Comparison of ENCODE assay signal across 8 cellular contexts in genomic region chr9:111662851-111663823, GRCh38. TPM values are rescaled to one million over a fixed set of nuclear protein-coding genes. Genes with fewer than 3 reads are reported as not detected.
DNase-seq lines count a peak whose midpoint lies in the region; ATAC-seq, FAIRE-seq and TF ChIP-seq lines count a peak whose summit lies in the region.

No MANE protein-coding gene starts in this region.

- peaks cover 0 to 25% of the 10 kb centered on the region in 2 experiments for H3K36me3 ChIP-seq in SK-N-SH (replicated peaks in 1 of 2; ENCODE audit: control insufficient read depth in 1 of 2, insufficient read depth in 2 of 2, low read length in 1 of 2)
- H3K36me3 ChIP-seq in hepatocyte (replicated peaks; ENCODE audit: insufficient read depth, low read depth) = no peaks in the 10 kb centered on the region

- peak overlapping the region; percentile 80 to 89 for H3K4me3 ChIP-seq in SK-N-SH (ENCODE audit: low read depth in 2 of 2, low read length in 1 of 2)
- peak overlapping the region; percentile 89 for H3K4me3 ChIP-seq in hepatocyte

- no peak for FAIRE-seq in GM19239 (lab: Jason Lieb, UNC)

- CTCF ChIA-PET in SK-N-SH (lab: Yijun Ruan, JAX) = interaction anchor here (1.5 kb wide), 1 partner anchor 65 kb away, joined by 4 read pairs; no protein-coding TSS in a partner anchor

- H3K4me1 Mint-ChIP-seq in activated T-helper 1 cell treated with anti-CD3 and anti-CD28 coated beads, Interleukin-12 subunit alpha, Interleukin-12 subunit beta, Interleukin-2, Interleukin-4 antibody, amounts not matched to agents 30 ng/mL and 10 ng/mL and 1 ng/mL, durations not matched to agents 14 hours and 24 hours and 36 hours (ENCODE audit: low read depth) = peaks cover 34% of the 10 kb centered on the region
- peaks cover 26% of the 10 kb centered on the region for H3K4me1 Mint-ChIP-seq in stimulated activated effector memory CD8-positive, alpha-beta T cell treated with anti-CD3 and anti-CD28 coated beads, Interleukin-12 subunit alpha, Interleukin-12 subunit beta, amount 100 ng/mL, for 72 hours

- H3F3A ChIP-seq in SK-N-SH (replicated peaks; ENCODE audit: insufficient read depth) = peaks cover 4% of the 10 kb centered on the region

- 77% methylated on average over 10 of the region's 10 CpGs for WGBS in SK-N-SH (ENCODE audit: low lambda C conversion rate)
- 55% methylated on average over 10 of the region's 10 CpGs for WGBS in hepatocyte (ENCODE audit: low lambda C conversion rate, missing lambda C conversion rate)

- H3K9ac ChIP-seq in SK-N-SH = peak overlapping the region; percentile 57; the same call in 1 of the 2 replicates

- peak overlapping the region; percentile 83 for H3K27ac Mint-ChIP-seq in activated T-helper 1 cell treated with anti-CD3 and anti-CD28 coated beads, Interleukin-12 subunit alpha, Interleukin-12 subunit beta, Interleukin-2, Interleukin-4 antibody, amounts not matched to agents 30 ng/mL and 10 ng/mL and 1 ng/mL, durations not matched to agents 14 hours and 24 hours and 36 hours
- peak overlapping the region; percentile 89 for H3K27ac Mint-ChIP-seq in stimulated activated effector memory CD8-positive, alpha-beta T cell treated with anti-CD3 and anti-CD28 coated beads, Interleukin-12 subunit alpha, Interleukin-12 subunit beta, amount 100 ng/mL, for 72 hours

- H4K20me1 ChIP-seq in SK-N-SH (ENCODE audit: insufficient read depth) (peaks cover 21% of the 10 kb centered on the region; the same call in 1 of the 2 replicates), hepatocyte (ENCODE audit: insufficient read depth, poor library complexity, severe bottlenecking) (peaks cover 14% of the 10 kb centered on the region)

- TF ChIP-seq CTCF in SK-N-SH (IDR thresholded peaks at IDR 0.05) (no peak), hepatocyte (IDR thresholded peaks at IDR 0.05; ENCODE audit: poor library complexity) (no peak)

- H3K4me3 Mint-ChIP-seq in activated T-helper 1 cell treated with anti-CD3 and anti-CD28 coated beads, Interleukin-12 subunit alpha, Interleukin-12 subunit beta, Interleukin-2, Interleukin-4 antibody, amounts not matched to agents 30 ng/mL and 10 ng/mL and 1 ng/mL, durations not matched to agents 14 hours and 24 hours and 36 hours = peak overlapping the region; percentile 89
- peak overlapping the region; percentile 92 for H3K4me3 Mint-ChIP-seq in stimulated activated effector memory CD8-positive, alpha-beta T cell treated with anti-CD3 and anti-CD28 coated beads, Interleukin-12 subunit alpha, Interleukin-12 subunit beta, amount 100 ng/mL, for 72 hours

- no peak for DNase-seq in SK-N-SH
- DNase-seq in activated T-helper 1 cell treated with anti-CD3 and anti-CD28 coated beads, Interleukin-12 subunit alpha, Interleukin-12 subunit beta, Interleukin-2, Interleukin-4 antibody, amounts not matched to agents 30 ng/mL and 10 ng/mL and 1 ng/mL, durations not matched to agents 14 hours and 24 hours and 36 hours (ENCODE audit: low spot score) = no peak
- peak; percentile 37 for DNase-seq in hepatocyte (ENCODE audit: low spot score)
- DNase-seq in stimulated activated effector memory CD8-positive, alpha-beta T cell treated with anti-CD3 and anti-CD28 coated beads, Interleukin-12 subunit alpha, Interleukin-12 subunit beta, amount 100 ng/mL, for 72 hours (ENCODE audit: low spot score in 2 of 2) = no peak
- DNase-seq in GM19239 (ENCODE audit: insufficient read length, low spot score) = no peak

- no peaks in the 10 kb centered on the region for H3K9me3 Mint-ChIP-seq in activated T-helper 1 cell treated with anti-CD3 and anti-CD28 coated beads, Interleukin-12 subunit alpha, Interleukin-12 subunit beta, Interleukin-2, Interleukin-4 antibody, amounts not matched to agents 30 ng/mL and 10 ng/mL and 1 ng/mL, durations not matched to agents 14 hours and 24 hours and 36 hours
- H3K9me3 Mint-ChIP-seq in stimulated activated effector memory CD8-positive, alpha-beta T cell treated with anti-CD3 and anti-CD28 coated beads, Interleukin-12 subunit alpha, Interleukin-12 subunit beta, amount 100 ng/mL, for 72 hours = no peaks in the 10 kb centered on the region

- H3K79me2 ChIP-seq in SK-N-SH (ENCODE audit: insufficient read depth) (peaks cover 58% of the 10 kb centered on the region), hepatocyte (peaks cover 40% of the 10 kb centered on the region)

- H2AFZ ChIP-seq in SK-N-SH (ENCODE audit: low read depth) (no peak overlapping the region), hepatocyte (no peak overlapping the region)

- H3K27ac ChIP-seq in SK-N-SH (ENCODE audit: low read depth in 2 of 2, low read length in 1 of 2) = peak overlapping the region in 1 of 2 experiments; percentile 23; a peak in 1 of 4 replicates
- peak overlapping the region; percentile 87 for H3K27ac ChIP-seq in hepatocyte

- POLR2A ChIA-PET in SK-N-SH (lab: Yijun Ruan, JAX) = interaction anchor here (0.6 kb wide), 1 partner anchor 83 kb away, joined by 3 read pairs; no protein-coding TSS in a partner anchor

- H3K4me2 ChIP-seq in SK-N-SH = peak overlapping the region; percentile 86
- peak overlapping the region; percentile 98 for H3K4me2 ChIP-seq in hepatocyte

- no peak for ATAC-seq in SK-N-SH treated with all-trans-retinoic acid at 6 μM for 48 hours
- ATAC-seq in stimulated activated effector memory CD8-positive, alpha-beta T cell treated with anti-CD3 and anti-CD28 coated beads, Interleukin-12 subunit alpha, Interleukin-12 subunit beta, amount 100 ng/mL, for 72 hours = no peak
- no peak for ATAC-seq in GM21367 (IDR thresholded peaks at IDR 0.05; ENCODE audit: unreplicated experiment)
- no peak for ATAC-seq in HG03520 (IDR thresholded peaks at IDR 0.05; ENCODE audit: unreplicated experiment)

- TF ChIP-seq RAD21 in SK-N-SH (IDR thresholded peaks at IDR 0.05; ENCODE audit: low read length) = no peak

- intact Hi-C loops in activated T-helper 1 cell treated with anti-CD3 and anti-CD28 coated beads, Interleukin-12 subunit alpha, Interleukin-12 subunit beta, Interleukin-2, Interleukin-4 antibody, amounts not matched to agents 30 ng/mL and 10 ng/mL and 1 ng/mL, durations not matched to agents 14 hours and 24 hours and 36 hours (cut with micrococcal nuclease) = loop anchor here (1.0 to 10.0 kb wide), 6 partner anchors 65 to 716 kb away; partner anchors contain the start of genes SUSD1 and UGCG

- no peaks in the 10 kb centered on the region for H3K27me3 Mint-ChIP-seq in activated T-helper 1 cell treated with anti-CD3 and anti-CD28 coated beads, Interleukin-12 subunit alpha, Interleukin-12 subunit beta, Interleukin-2, Interleukin-4 antibody, amounts not matched to agents 30 ng/mL and 10 ng/mL and 1 ng/mL, durations not matched to agents 14 hours and 24 hours and 36 hours (ENCODE audit: insufficient read depth)

- H3K9me2 ChIP-seq in SK-N-SH (no peaks in the 10 kb centered on the region), hepatocyte (replicated peaks; ENCODE audit: insufficient read depth) (no peaks in the 10 kb centered on the region)

- H3K4me1 ChIP-seq in SK-N-SH (ENCODE audit: control insufficient read depth in 1 of 2, insufficient read depth in 2 of 2, low read depth in 1 of 2, low read length in 1 of 2) (peaks cover 0 to 12% of the 10 kb centered on the region in 2 experiments; a peak in 2 of 4 replicates), hepatocyte (ENCODE audit: insufficient read depth) (peaks cover 16% of the 10 kb centered on the region)

- peaks cover 16% of the 10 kb centered on the region for H3K36me3 Mint-ChIP-seq in activated T-helper 1 cell treated with anti-CD3 and anti-CD28 coated beads, Interleukin-12 subunit alpha, Interleukin-12 subunit beta, Interleukin-2, Interleukin-4 antibody, amounts not matched to agents 30 ng/mL and 10 ng/mL and 1 ng/mL, durations not matched to agents 14 hours and 24 hours and 36 hours (ENCODE audit: low read depth)
- peaks cover 40% of the 10 kb centered on the region for H3K36me3 Mint-ChIP-seq in stimulated activated effector memory CD8-positive, alpha-beta T cell treated with anti-CD3 and anti-CD28 coated beads, Interleukin-12 subunit alpha, Interleukin-12 subunit beta, amount 100 ng/mL, for 72 hours

- H3K9me3 ChIP-seq in SK-N-SH = no peaks in the 10 kb centered on the region
- H3K9me3 ChIP-seq in hepatocyte (ENCODE audit: low read depth) = no peaks in the 10 kb centered on the region

- TF ChIP-seq EP300 in SK-N-SH (IDR thresholded peaks at IDR 0.05; ENCODE audit: borderline replicate concordance in 1 of 2, low read depth in 1 of 2, low read length in 1 of 2) = no peak

- no peaks in the 10 kb centered on the region for H3K27me3 ChIP-seq in SK-N-SH (ENCODE audit: insufficient read depth)
- H3K27me3 ChIP-seq in hepatocyte = no peaks in the 10 kb centered on the region

TF ChIP-seq in SK-N-SH, 30 proteins besides CTCF, POLR2A, EP300 and RAD21 (continues in another document):
- TF ChIP-seq MEF2A (IDR thresholded peaks at IDR 0.05; ENCODE audit: borderline replicate concordance, low read depth) (no peak), RFX5 (IDR thresholded peaks at IDR 0.05; ENCODE audit: low read length) (no peak), RCOR1 (IDR thresholded peaks at IDR 0.05; ENCODE audit: low read length) (no peak)

TF ChIP-seq in SK-N-SH treated with all-trans-retinoic acid at 6 μM for 48 hours, 23 proteins besides CTCF, POLR2A, EP300 and RAD21 (continues in another document):
- TF ChIP-seq CSDC2 (CRISPR knock-in tag; IDR thresholded peaks at IDR 0.05) (no peak), ZNF70 (CRISPR knock-in tag; IDR thresholded peaks at IDR 0.05) (no peak), PPARA (CRISPR knock-in tag; IDR thresholded peaks at IDR 0.05; ENCODE audit: borderline replicate concordance) (no peak), SNAI2 (CRISPR knock-in tag; IDR thresholded peaks at IDR 0.05) (no peak), ESRRG (CRISPR knock-in tag; IDR thresholded peaks at IDR 0.05) (no peak), TOX (CRISPR knock-in tag; IDR thresholded peaks at IDR 0.05; ENCODE audit: borderline replicate concordance) (no peak), ZNF565 (CRISPR knock-in tag; conservative IDR thresholded peaks at IDR 0.05; ENCODE audit: low read depth) (no peak)

RNA-seq across cellular contexts. Expression of gene GNG10, which starts 1.7 kb away (rescaled TPM):
- polyA plus RNA-seq in SK-N-SH (2012; rRNA removed) (57.7 and 69.3 TPM in 2 replicates), hepatocyte (51.6 and 57.1 TPM in 2 replicates)
- polyA plus RNA-seq in SK-N-SH (2012; cell fraction: cytosol; rRNA removed) = 88.8 and 113 TPM in 2 replicates
- 14.8 and 14.9 TPM in 2 replicates for polyA plus RNA-seq in SK-N-SH (2012; cell fraction: nucleus; rRNA removed)
- total RNA-seq in activated T-helper 1 cell treated with anti-CD3 and anti-CD28 coated beads, Interleukin-12 subunit alpha, Interleukin-12 subunit beta, Interleukin-2, Interleukin-4 antibody, amounts not matched to agents 30 ng/mL and 10 ng/mL and 1 ng/mL, durations not matched to agents 14 hours and 24 hours and 36 hours = 30.7 and 35.4 TPM in 2 replicates
- 72.6 and 101 TPM in 2 replicates for total RNA-seq in hepatocyte

RNA-seq across cellular contexts. Expression of gene DNAJC25, which starts 32.0 kb away (rescaled TPM):
- polyA plus RNA-seq in SK-N-SH (2012; rRNA removed) (3.3 and 4.4 TPM in 2 replicates), hepatocyte (14.6 and 19.8 TPM in 2 replicates)
- polyA plus RNA-seq in SK-N-SH (2012; cell fraction: cytosol; rRNA removed) = 4.5 and 6.2 TPM in 2 replicates
- polyA plus RNA-seq in SK-N-SH (2012; cell fraction: nucleus; rRNA removed) = 3.0 and 4.4 TPM in 2 replicates
- total RNA-seq in activated T-helper 1 cell treated with anti-CD3 and anti-CD28 coated beads, Interleukin-12 subunit alpha, Interleukin-12 subunit beta, Interleukin-2, Interleukin-4 antibody, amounts not matched to agents 30 ng/mL and 10 ng/mL and 1 ng/mL, durations not matched to agents 14 hours and 24 hours and 36 hours = 5.8 and 6.1 TPM in 2 replicates
- total RNA-seq in hepatocyte = 16.0 and 16.1 TPM in 2 replicates
